ENCODE assay signal across 15 cellular contexts in genomic region chr9:129182122-129182521, GRCh38. TPM values are rescaled to one million over a fixed set of nuclear protein-coding genes. Genes with fewer than 3 reads are reported as not detected.
DNase-seq lines count a peak whose midpoint lies in the region; ATAC-seq, FAIRE-seq and TF ChIP-seq lines count a peak whose summit lies in the region.
"Had no signal": no experiment of that assay in that cellular context is flagged by ENCODE, and none has a peak within 500 bp of the region (broad histone marks: within the 10 kb centered on the region; RNA-seq: fewer than 3 reads in every experiment).

No MANE protein-coding gene starts in this region.

- H3K4me3 ChIP-seq in HepG2 (replicated peaks in 1 of 3; ENCODE audit: insufficient read depth in 1 of 3, low read depth in 2 of 3, low read length in 3 of 3) (peak overlapping the region in 1 of 3 experiments; percentile 11; a peak in 1 of 6 replicates), right lobe of liver (no peak overlapping the region), duodenal mucosa (ENCODE audit: low read depth in 1 of 2, low read length in 2 of 2) (peak overlapping the region; percentile 7 to 27), neural progenitor cell (no peak overlapping the region)
- H3K4me3 ChIP-seq: SJCRH30 had no signal

- H3K4me1 Mint-ChIP-seq in neural progenitor cell: peaks cover 57% of the 10 kb centered on the region

- no peak overlapping the region for H3K4me3 Mint-ChIP-seq in neural progenitor cell

- no TSS peak for BruUV-seq in HepG2 (replicated peaks; lab: Mats Ljungman, UMichigan)

- no peaks in the 10 kb centered on the region for H3K9me3 Mint-ChIP-seq in neural progenitor cell

- H3F3A ChIP-seq in neural progenitor cell (ENCODE audit: low read depth): peaks cover 37% of the 10 kb centered on the region

- POLR2A ChIA-PET in HepG2 (lab: Yijun Ruan, JAX): interaction anchor here (0.6 to 1.5 kb wide), 4 partner anchors 20 to 444 kb away, joined by 3 read pairs; partner anchors contain the start of gene NTMT1

- no peaks in the 10 kb centered on the region for H3K36me3 Mint-ChIP-seq in neural progenitor cell

- H3K79me2 ChIP-seq in HepG2 (ENCODE audit: insufficient read depth, low read length) (no peaks in the 10 kb centered on the region), neural progenitor cell (ENCODE audit: low read depth) (peaks cover 6% of the 10 kb centered on the region)

- 16% methylated on average over 3 of the region's 4 CpGs for WGBS in HepG2 (ENCODE audit: low lambda C conversion rate)
- 46% methylated on average over 1 of the region's 4 CpGs for WGBS in right lobe of liver (ENCODE audit: insufficient coverage, low coverage, low lambda C conversion rate, missing lambda C conversion rate)

- TF ChIP-seq EP300 in HepG2 (IDR thresholded peaks at IDR 0.05; ENCODE audit: low read depth in 2 of 2, low read length in 2 of 2) (no peak), HepG2 (CRISPR knock-in tag; IDR thresholded peaks at IDR 0.05; ENCODE audit: borderline replicate concordance) (no peak)

- H4K20me1 ChIP-seq in HepG2 (ENCODE audit: insufficient read depth, low read length): peaks cover 3% of the 10 kb centered on the region; the same call in 1 of the 2 replicates
- H4K20me1 ChIP-seq in neural progenitor cell (ENCODE audit: low read depth): peaks cover 5% of the 10 kb centered on the region

- TF ChIP-seq POLR2A in HepG2 (IDR thresholded peaks at IDR 0.05; ENCODE audit: insufficient read depth in 1 of 2, low read depth in 2 of 2, low read length in 2 of 2): no peak
- no peak for TF ChIP-seq POLR2A in right lobe of liver (IDR thresholded peaks at IDR 0.05)

- H2AFZ ChIP-seq in HepG2 (ENCODE audit: low read length) (no peak overlapping the region), neural progenitor cell (replicated peaks) (no peak overlapping the region)

- DNase-seq in HepG2 (ENCODE audit: low spot score) (no peak), right lobe of liver (no peak), neural progenitor cell (ENCODE audit: low spot score) (no peak), NCI-H1436 (lab: John Stamatoyannopoulos, UW) (no peak), DMS53 (lab: John Stamatoyannopoulos, UW) (no peak)
- DNase-seq: C1 segment of cervical spinal cord; GOT3; NCI-H1105 treated with DMSO at 0.1 percent for 48 hours; NCI-H187; NCI-H446 treated with DMSO at 0.1 percent for 48 hours; NK-92 treated with Interleukin-12 subunit alpha and Interleukin-12 subunit beta, amount 100 ng/mL, for 24 hours had no signal

- ATAC-seq in HepG2: no peak
- ATAC-seq in right lobe of liver: no peak
- no peak for ATAC-seq in GM21723 (IDR thresholded peaks at IDR 0.05; ENCODE audit: unreplicated experiment)
- no peak for ATAC-seq in HG03342 (IDR thresholded peaks at IDR 0.05; ENCODE audit: unreplicated experiment)

- in situ Hi-C loops in HepG2 (cut with HindIII; ENCODE audit: extremely low pct_ligation_motif_present, low pct_unique_long_range_greater_than_20kb): no loop called here

- H3K9ac ChIP-seq in HepG2 (ENCODE audit: insufficient read depth, low read depth, low read length) (no peak overlapping the region), duodenal mucosa (ENCODE audit: low read depth in 1 of 2, low read length in 2 of 2) (peak overlapping the region in 1 of 2 donors; percentile 35), neural progenitor cell (no peak overlapping the region)

- TF ChIP-seq RAD21 in HepG2 (CRISPR knock-in tag; IDR thresholded peaks at IDR 0.05): no peak

- no peak overlapping the region for H3K27ac ChIP-seq in HepG2 (ENCODE audit: extremely low read length, insufficient read depth, low read length)
- no peak overlapping the region for H3K27ac ChIP-seq in right lobe of liver
- no peak overlapping the region for H3K27ac ChIP-seq in duodenal mucosa (ENCODE audit: low read depth, low read length)
- H3K27ac ChIP-seq in neural progenitor cell: no peak overlapping the region
- H3K27ac ChIP-seq: SJCRH30 had no signal

- no peak for TF ChIP-seq CTCF in HepG2 (CRISPR knock-in tag; IDR thresholded peaks at IDR 0.05)
- TF ChIP-seq CTCF in right lobe of liver (IDR thresholded peaks at IDR 0.05): no peak
- no peak for TF ChIP-seq CTCF in neural progenitor cell (IDR thresholded peaks at IDR 0.05)

- CTCF ChIA-PET in HepG2 (lab: Yijun Ruan, JAX; ENCODE audit: low intra/inter-chr PET ratio, low total read pairs): interaction anchor here (1.1 to 1.2 kb wide), 2 partner anchors 38 to 428 kb away, joined by 3 to 4 read pairs; no protein-coding TSS in a partner anchor

- H3K4me2 ChIP-seq in HepG2 (ENCODE audit: low read depth, low read length) (peak overlapping the region; percentile 37), neural progenitor cell (no peak overlapping the region)

- H3K36me3 ChIP-seq in HepG2 (replicated peaks in 1 of 2; ENCODE audit: control insufficient read depth in 1 of 2, insufficient read depth in 2 of 2, low read length in 2 of 2): no peaks in the 10 kb centered on the region
- H3K36me3 ChIP-seq in right lobe of liver: no peaks in the 10 kb centered on the region
- H3K36me3 ChIP-seq in duodenal mucosa (ENCODE audit: control insufficient read depth in 1 of 2, insufficient read depth in 2 of 2, low read length in 2 of 2): no peaks in the 10 kb centered on the region
- H3K36me3 ChIP-seq in neural progenitor cell: no peaks in the 10 kb centered on the region
- H3K36me3 ChIP-seq: SJCRH30 had no signal

- FAIRE-seq in HepG2 (lab: Jason Lieb, UNC): no peak

- peaks cover 13% of the 10 kb centered on the region for H3K27me3 Mint-ChIP-seq in neural progenitor cell (ENCODE audit: insufficient read depth, low read depth)

- H3K9me3 ChIP-seq in HepG2 (ENCODE audit: low read length): no peaks in the 10 kb centered on the region
- H3K9me3 ChIP-seq in right lobe of liver: no peaks in the 10 kb centered on the region
- no peaks in the 10 kb centered on the region for H3K9me3 ChIP-seq in duodenal mucosa (ENCODE audit: control insufficient read depth in 1 of 2, low read length in 2 of 2)
- H3K9me3 ChIP-seq in neural progenitor cell (ENCODE audit: low read depth): no peaks in the 10 kb centered on the region

- H3K27ac Mint-ChIP-seq in neural progenitor cell: peak overlapping the region; percentile 68

- intact Hi-C loops in HepG2 (cut with micrococcal nuclease; ENCODE audit: unreplicated experiment) (no loop called here), right lobe of liver (cut with DNase I) (no loop called here)

- peaks cover 3 to 27% of the 10 kb centered on the region in 2 experiments for H3K27me3 ChIP-seq in HepG2 (ENCODE audit: control insufficient read depth in 1 of 2, insufficient read depth in 2 of 2, low read length in 2 of 2)
- H3K27me3 ChIP-seq in right lobe of liver: no peaks in the 10 kb centered on the region
- no peaks in the 10 kb centered on the region for H3K27me3 ChIP-seq in duodenal mucosa (ENCODE audit: control insufficient read depth in 1 of 2, insufficient read depth in 2 of 2, low read length in 2 of 2)
- peaks cover 32% of the 10 kb centered on the region for H3K27me3 ChIP-seq in neural progenitor cell
- H3K27me3 ChIP-seq: SJCRH30 had no signal

- peaks cover 54% of the 10 kb centered on the region for H3K4me1 ChIP-seq in HepG2 (ENCODE audit: insufficient read depth, low read length)
- peaks cover 0 to 8% (median 0%) of the 10 kb centered on the region in 4 donors for H3K4me1 ChIP-seq in right lobe of liver
- H3K4me1 ChIP-seq in duodenal mucosa (ENCODE audit: control insufficient read depth in 1 of 2, insufficient read depth in 2 of 2, low read length in 2 of 2): peaks cover 59 to 70% of the 10 kb centered on the region in 2 donors
- peaks cover 29% of the 10 kb centered on the region for H3K4me1 ChIP-seq in neural progenitor cell

TF ChIP-seq in HepG2, 621 proteins besides CTCF, POLR2A, EP300 and RAD21 (continues in another document):
- TF ChIP-seq POLR2AphosphoS5 (IDR thresholded peaks at IDR 0.05; ENCODE audit: low read depth, low read length) (no peak), ZNF292 (CRISPR knock-in tag; IDR thresholded peaks at IDR 0.05; ENCODE audit: borderline replicate concordance, low read depth) (no peak), IRF2 (CRISPR knock-in tag; IDR thresholded peaks at IDR 0.05) (no peak), ZNF749 (CRISPR knock-in tag; IDR thresholded peaks at IDR 0.05; ENCODE audit: borderline replicate concordance) (no peak), PAF1 (CRISPR knock-in tag; IDR thresholded peaks at IDR 0.05) (no peak), GABPA (IDR thresholded peaks at IDR 0.05; ENCODE audit: low read depth, low read length) (no peak), GABPA (CRISPR knock-in tag; IDR thresholded peaks at IDR 0.05; ENCODE audit: low read depth) (no peak), TARDBP (CRISPR knock-in tag; IDR thresholded peaks at IDR 0.05) (no peak)

RNA-seq across cellular contexts. Expression of gene IER5L, which starts 4.1 kb away (rescaled TPM):
- total RNA-seq in HepG2 (2016; rRNA removed; fragmentation: Illumina TruSeq; extraction: Trizol) (2.5 and 3.3 TPM in 2 replicates), right lobe of liver (10 to 100 TPM in 3 of 6 experiments, 1 to 10 TPM in 3; 2.7 to 19.8 (median 7.8) TPM), neural progenitor cell (ENCODE audit: low replicate concordance) (12.2 and 32.7 TPM in 2 replicates)
- total RNA-seq in HepG2 (2016; cell fraction: cytosol; rRNA removed; fragmentation: Illumina TruSeq; extraction: Trizol; ENCODE audit: low read depth): 2.4 and 2.5 TPM in 2 replicates
- total RNA-seq in HepG2 (2016; cell fraction: insoluble cytoplasmic fraction; rRNA removed; fragmentation: Illumina TruSeq; extraction: Trizol): 2.6 and 3.2 TPM in 2 replicates
- 2.0 and 2.7 TPM in 2 replicates for total RNA-seq in HepG2 (2016; cell fraction: membrane; rRNA removed; fragmentation: Illumina TruSeq; extraction: Trizol)
- 0.84 and 1.2 TPM in 2 replicates for total RNA-seq in HepG2 (2016; cell fraction: nucleus; rRNA removed; fragmentation: Illumina TruSeq; extraction: Trizol)
- 1.8 and 3.6 TPM in 2 replicates for polyA plus RNA-seq in HepG2 (2011; rRNA removed)
- polyA plus RNA-seq in HepG2 (2011; cell fraction: cytosol; rRNA removed): 2.1 and 3.1 TPM in 2 replicates
- polyA plus RNA-seq in HepG2 (2011; cell fraction: nucleus; rRNA removed): 4.4 and 4.5 TPM in 2 replicates
- polyA plus RNA-seq in HepG2 (2012): 1.5 and 2.6 TPM in 2 replicates
- polyA plus RNA-seq in HepG2 (2016; cell fraction: cytosol; fragmentation: Illumina TruSeq; extraction: Trizol; ENCODE audit: low read depth): 0.59 and 0.61 TPM in 2 replicates
- polyA plus RNA-seq in HepG2 (2016; cell fraction: insoluble cytoplasmic fraction; fragmentation: Illumina TruSeq; extraction: Trizol; ENCODE audit: low read depth): 2.2 and 2.5 TPM in 2 replicates
- polyA plus RNA-seq in HepG2 (2016; cell fraction: membrane; fragmentation: Illumina TruSeq; extraction: Trizol; ENCODE audit: low read depth): 0.52 and 0.74 TPM in 2 replicates
- polyA plus RNA-seq in HepG2 (2016; cell fraction: nucleus; fragmentation: Illumina TruSeq; extraction: Trizol; ENCODE audit: insufficient read depth, low read depth): 1.3 and 2.1 TPM in 2 replicates
- 5.5 and 12.0 TPM in 2 replicates for polyA minus RNA-seq in HepG2 (2011; rRNA and poly(A)+ RNA removed; ENCODE audit: low replicate concordance)
- polyA minus RNA-seq in HepG2 (2011; cell fraction: cytosol; rRNA and poly(A)+ RNA removed): 5.6 and 6.2 TPM in 2 replicates
- polyA minus RNA-seq in HepG2 (2011; cell fraction: nucleus; rRNA and poly(A)+ RNA removed): 1.2 and 1.9 TPM in 2 replicates

Comparison
In these comparisons a context has a peak if more than half of its experiments do, and no peak if none do; other contexts are left out.
1. H3K4me3 ChIP-seq: peak in duodenal mucosa (2 of 2); none in right lobe of liver (0 of 3) and neural progenitor cell (single experiment).